ENCODE assay signal across 8 cellular contexts in genomic region chr9:86585422-86586143, GRCh38.
DNase-seq lines count a peak whose midpoint lies in the region; TF ChIP-seq lines count a peak whose summit lies in the region.
"Had no signal": no experiment of that assay in that cellular context is flagged by ENCODE, and none has a peak within 500 bp of the region (broad histone marks: within the 10 kb centered on the region; RNA-seq: fewer than 3 reads in every experiment).

No MANE protein-coding gene starts in this region.

- H4K91ac ChIP-seq in mesenchymal stem cell (ENCODE audit: low read length) = no peak overlapping the region

- no peak overlapping the region for H3K18ac ChIP-seq in mesenchymal stem cell (ENCODE audit: low read depth in 1 of 2, low read length in 2 of 2)

- H3K27me3 ChIP-seq in mesenchymal stem cell (ENCODE audit: control insufficient read depth in 1 of 2, insufficient read depth in 1 of 2, low read length in 2 of 2) = peaks cover 0 to 2% of the 10 kb centered on the region in 2 experiments
- no peaks in the 10 kb centered on the region for H3K27me3 ChIP-seq in suprapubic skin

- H2BK15ac ChIP-seq in mesenchymal stem cell (ENCODE audit: low read depth, poor library complexity, severe bottlenecking) = no peak overlapping the region

- H3K23ac ChIP-seq in mesenchymal stem cell (ENCODE audit: low read length in 2 of 2) = no peak overlapping the region

- H3K36me3 ChIP-seq in mesenchymal stem cell (ENCODE audit: control insufficient read depth in 1 of 2, insufficient read depth in 2 of 2, low read depth in 1 of 2, low read length in 2 of 2) (no peaks in the 10 kb centered on the region), suprapubic skin (no peaks in the 10 kb centered on the region)

- peak overlapping the region; percentile 86 for H3K9ac ChIP-seq in mesenchymal stem cell (ENCODE audit: low read length)

- no peak for TF ChIP-seq EP300 in suprapubic skin (IDR thresholded peaks at IDR 0.05)

- H3K79me1 ChIP-seq in mesenchymal stem cell (replicated peaks; ENCODE audit: low read length, poor library complexity, severe bottlenecking) = no peaks in the 10 kb centered on the region

- DNase-seq in HFF-Myc (ENCODE audit: extremely low read depth, low read depth) (no peak), mesenchymal stem cell (peak; percentile 37), suprapubic skin (ENCODE audit: low spot score in 2 of 2) (no peak), putamen (ENCODE audit: low spot score) (no peak), epidermal melanocyte (ENCODE audit: insufficient read length, low spot score) (no peak)
- DNase-seq in stimulated activated CD4-positive, alpha-beta T cell treated with anti-CD3 and anti-CD28 coated beads, Interleukin-4, amount 100 ng/mL, for 1 hour = no peak
- DNase-seq: SHP77 treated with DMSO at 0.1 percent for 48 hours had no signal

- H3K27ac ChIP-seq in mesenchymal stem cell (ENCODE audit: low read length, poor library complexity, severe bottlenecking) = no peak overlapping the region
- H3K27ac ChIP-seq in suprapubic skin = peak overlapping the region; percentile 52

- no peak overlapping the region for H3K14ac ChIP-seq in mesenchymal stem cell (ENCODE audit: low read length in 2 of 2)

- H3K27me3 Mint-ChIP-seq in brain = peaks cover 3% of the 10 kb centered on the region

- H3K4ac ChIP-seq in mesenchymal stem cell (ENCODE audit: low read depth in 1 of 2, low read length in 2 of 2) = no peak overlapping the region

- peak overlapping the region; percentile 11; the same call in 1 of the 2 replicates for H3K4me3 ChIP-seq in HFF-Myc (replicated peaks; ENCODE audit: low read depth, low read length)
- peak overlapping the region in 1 of 2 experiments; percentile 71 for H3K4me3 ChIP-seq in mesenchymal stem cell (ENCODE audit: insufficient read depth in 1 of 2, low read depth in 1 of 2, low read length in 2 of 2)
- peak overlapping the region; percentile 23 for H3K4me3 ChIP-seq in suprapubic skin

- H2BK5ac ChIP-seq in mesenchymal stem cell (ENCODE audit: low read depth, low read length, poor library complexity, severe bottlenecking) = no peak overlapping the region

- H3K9me3 ChIP-seq in mesenchymal stem cell (ENCODE audit: control insufficient read depth, low read length) (no peaks in the 10 kb centered on the region), suprapubic skin (no peaks in the 10 kb centered on the region)

- TF ChIP-seq CTCF in HFF-Myc (IDR thresholded peaks at IDR 0.05; ENCODE audit: low read depth, low read length, missing control alignments) (no peak), brain (conservative IDR thresholded peaks at IDR 0.05) (no peak), suprapubic skin (IDR thresholded peaks at IDR 0.05) (no peak)

- no peak for TF ChIP-seq POLR2A in suprapubic skin (IDR thresholded peaks at IDR 0.05)

- H3K4me3 Mint-ChIP-seq in brain = peak overlapping the region in 3 of 5 experiments; percentile 25 to 74 (median 25)

- no peak overlapping the region for H2BK120ac ChIP-seq in mesenchymal stem cell (ENCODE audit: low read depth, low read length)

- H3K36me3 Mint-ChIP-seq in brain = no peaks in the 10 kb centered on the region

- H3K9me3 Mint-ChIP-seq in brain = peaks cover 0 to 9% (median 4%) of the 10 kb centered on the region in 5 experiments

- no peak overlapping the region for H4K8ac ChIP-seq in mesenchymal stem cell (ENCODE audit: low read length)

- H3K4me1 ChIP-seq in mesenchymal stem cell (ENCODE audit: control insufficient read depth, insufficient read depth, low read depth, low read length) (no peaks in the 10 kb centered on the region), suprapubic skin (peaks cover 8% of the 10 kb centered on the region)

- no peak overlapping the region for H2AK5ac ChIP-seq in mesenchymal stem cell (ENCODE audit: low read length, severe bottlenecking)

- H3K4me1 Mint-ChIP-seq in brain = peaks cover 20% of the 10 kb centered on the region

- 20% methylated on average over 3 of the region's 7 CpGs for WGBS in mesenchymal stem cell
- WGBS in suprapubic skin = 47% methylated on average over 7 of the region's 7 CpGs

- H3K4me2 ChIP-seq in mesenchymal stem cell (ENCODE audit: low read length, poor library complexity, severe bottlenecking) = peak overlapping the region; percentile 4

- H2BK12ac ChIP-seq in mesenchymal stem cell (ENCODE audit: low read length in 2 of 2) = no peak overlapping the region

- H3K27ac Mint-ChIP-seq in brain = peak overlapping the region in 3 of 5 experiments; percentile 26 to 82 (median 32)

- no peak overlapping the region for H2AFZ ChIP-seq in mesenchymal stem cell (ENCODE audit: low read depth, low read length)
